7 cellular contexts compared by ENCODE assay signal in genomic region chr12:92649511-92650227, GRCh38. TPM values are rescaled to one million over a fixed set of nuclear protein-coding genes. Genes with fewer than 3 reads are reported as not detected.
A peak's percentile ranks its signal among the peaks of the same experiment; 100 is the strongest.
DNase-seq lines count a peak whose midpoint lies in the region; ATAC-seq, FAIRE-seq and TF ChIP-seq lines count a peak whose summit lies in the region.

No MANE protein-coding gene starts in this region.

- no TSS peak for BruUV-seq in K562 (replicated peaks; lab: Mats Ljungman, UMichigan)

- FAIRE-seq in K562 (lab: Jason Lieb, UNC), result peak; percentile 98

- DNase-seq in NCI-H2029 (lab: John Stamatoyannopoulos, UW), result peak; percentile 54
- DNase-seq in T-helper 9 cell, result peak; percentile 33
- DNase-seq in K562 (ENCODE audit: extremely low read depth in 1 of 4, low spot score in 3 of 4), result peak; percentile 42 to 77 (median 50)
- peak; percentile 86 for DNase-seq in iPS DF 4.7 (ENCODE audit: extremely low read depth, low spot score)
- DNase-seq in stimulated activated CD4-positive, alpha-beta T cell treated with anti-CD3 and anti-CD28 coated beads, Interleukin-12 subunit alpha, Interleukin-12 subunit beta, amount 100 ng/mL, for 24 hours (ENCODE audit: low read depth in 2 of 2), result peak; percentile 4 to 24

- intact Hi-C loops in K562 (cut with micrococcal nuclease), result loop anchor here (1.0 to 10.0 kb wide), 4 partner anchors 75 to 1285 kb away; no protein-coding TSS in a partner anchor

- no peak overlapping the region for H3K4me2 ChIP-seq in K562 (ENCODE audit: insufficient read depth, low read length)

- no peak overlapping the region for H2AFZ ChIP-seq in K562 (ENCODE audit: low read depth, low read length)

- CTCF ChIA-PET in K562 (lab: Yijun Ruan, JAX; ENCODE audit: low intra/inter-chr PET ratio), result interaction anchor here (1.8 kb wide), 1 partner anchor 1288 kb away, joined by 12 read pairs; no protein-coding TSS in a partner anchor

- no peak for TF ChIP-seq EP300 in K562 (IDR thresholded peaks at IDR 0.05; ENCODE audit: low read length)

- no peak overlapping the region for H3K9ac ChIP-seq in K562 (ENCODE audit: insufficient read depth in 1 of 2, low read depth in 2 of 2, low read length in 2 of 2)

- no peak for TF ChIP-seq POLR2A in K562 (conservative IDR thresholded peaks at IDR 0.05)

- in situ Hi-C loops in K562 (cut with MboI), result loop anchor here (25.0 kb wide), 1 partner anchor 1687 kb away; the partner anchor contains the start of gene CCER1

- H3K9me3 ChIP-seq in K562 (replicated peaks; ENCODE audit: control insufficient read depth, insufficient read depth, low read depth, low read length), result no peaks in the 10 kb centered on the region

- H3K27ac ChIP-seq in K562 (ENCODE audit: extremely low read depth, low read depth, low read length), result no peak overlapping the region

- 12% methylated on average over 11 of the region's 11 CpGs for WGBS in K562 (ENCODE audit: insufficient coverage, low coverage, missing lambda C conversion rate)

- H3K36me3 ChIP-seq in K562 (ENCODE audit: control insufficient read depth, insufficient read depth, low read length), result no peaks in the 10 kb centered on the region

- H3K27me3 ChIP-seq in K562 (ENCODE audit: control insufficient read depth in 2 of 2, insufficient read depth in 2 of 2, low read length in 2 of 2), result peaks cover 8 to 13% of the 10 kb centered on the region in 2 experiments; a peak in 4 of 5 replicates

- peak; percentile 91 for ATAC-seq in GM18498 (IDR thresholded peaks at IDR 0.05; ENCODE audit: unreplicated experiment)
- peak; percentile 73 for ATAC-seq in HG02884 (IDR thresholded peaks at IDR 0.05; ENCODE audit: unreplicated experiment)
- ATAC-seq in K562, result peak; percentile 97

- TF ChIP-seq RAD21 in K562 (CRISPR knock-in tag; conservative IDR thresholded peaks at IDR 0.05 in 1 of 2, IDR thresholded peaks at IDR 0.05 in 1 of 2), result peak; percentile 81 to 89

- H3K9me1 ChIP-seq in K562 (ENCODE audit: control insufficient read depth, insufficient read depth, low read length), result no peaks in the 10 kb centered on the region

- H3K79me2 ChIP-seq in K562 (ENCODE audit: control insufficient read depth, insufficient read depth, low read length), result no peaks in the 10 kb centered on the region

- no peak overlapping the region for H3K4me3 ChIP-seq in K562

- POLR2A ChIA-PET in K562 (lab: Yijun Ruan, JAX), result no interaction called here

- peak; percentile 65 to 78 (median 66) for TF ChIP-seq CTCF in K562 (IDR thresholded peaks at IDR 0.05 in 2 of 3, conservative IDR thresholded peaks at IDR 0.05 in 1 of 3; ENCODE audit: insufficient read depth in 2 of 3, low read depth in 1 of 3, low read length in 3 of 3)

- no peaks in the 10 kb centered on the region for H4K20me1 ChIP-seq in K562 (replicated peaks; ENCODE audit: control insufficient read depth, insufficient read depth, low read length)

- H3K4me1 ChIP-seq in K562 (replicated peaks in 1 of 2; ENCODE audit: control insufficient read depth in 2 of 2, insufficient read depth in 2 of 2, low read length in 2 of 2), result no peaks in the 10 kb centered on the region

TF ChIP-seq in K562, 482 proteins besides CTCF, POLR2A, EP300 and RAD21 (continues in another document):
- no peak for TF ChIP-seq ARHGAP35 (IDR thresholded peaks at IDR 0.05; ENCODE audit: partially characterized antibody)
- 0 out of 2 replicates have a peak, but pooled peaks have one; percentile 8 for TF ChIP-seq CREM (IDR thresholded peaks at IDR 0.05; ENCODE audit: low read depth)
- TF ChIP-seq RCOR1 (IDR thresholded peaks at IDR 0.05; ENCODE audit: borderline replicate concordance in 1 of 2, low read depth in 2 of 2, low read length in 2 of 2), result peak in 1 of 2 experiments; percentile 27; a peak in 1 of 4 replicates
- TF ChIP-seq JUNB (CRISPR knock-in tag; conservative IDR thresholded peaks at IDR 0.05), result no peak
- TF ChIP-seq NCOA4 (IDR thresholded peaks at IDR 0.05; ENCODE audit: partially characterized antibody), result no peak
- no peak for TF ChIP-seq NONO (IDR thresholded peaks at IDR 0.05; ENCODE audit: low read depth in 2 of 2, low read length in 1 of 2)
- no peak for TF ChIP-seq MED1 (CRISPR knock-in tag; IDR thresholded peaks at IDR 0.05; ENCODE audit: borderline replicate concordance)
- TF ChIP-seq MTA1 (IDR thresholded peaks at IDR 0.05; ENCODE audit: borderline replicate concordance), result no peak
- no peak for TF ChIP-seq RFX5 (IDR thresholded peaks at IDR 0.05; ENCODE audit: low read depth, low read length)
- TF ChIP-seq TEAD2 (tag; IDR thresholded peaks at IDR 0.05), result no peak
- no peak for TF ChIP-seq SMAD4 (CRISPR knock-in tag; conservative IDR thresholded peaks at IDR 0.05)
- peak; percentile 89; the same call in 1 of the 2 replicates for TF ChIP-seq STAG1 (CRISPR knock-in tag; IDR thresholded peaks at IDR 0.05; ENCODE audit: borderline replicate concordance)
- TF ChIP-seq CTBP1 (IDR thresholded peaks at IDR 0.05; ENCODE audit: borderline replicate concordance), result no peak
- TF ChIP-seq DEAF1 (CRISPR knock-in tag; IDR thresholded peaks at IDR 0.05), result peak; percentile 52; the same call in 1 of the 2 replicates
- no peak for TF ChIP-seq ZNF583 (CRISPR knock-in tag; IDR thresholded peaks at IDR 0.05)
- TF ChIP-seq HMG20A (CRISPR knock-in tag; conservative IDR thresholded peaks at IDR 0.05), result no peak
- TF ChIP-seq ZBTB11 (CRISPR knock-in tag; IDR thresholded peaks at IDR 0.05), result no peak
- TF ChIP-seq NFE2 (IDR thresholded peaks at IDR 0.05; ENCODE audit: low read depth), result peak; percentile 47
- no peak for TF ChIP-seq ZNF253 (CRISPR knock-in tag; conservative IDR thresholded peaks at IDR 0.05)
- TF ChIP-seq ATF1 (CRISPR knock-in tag; IDR thresholded peaks at IDR 0.05), result no peak
- TF ChIP-seq ATF1 (tag; IDR thresholded peaks at IDR 0.05), result peak; percentile 37
- TF ChIP-seq CEBPG (CRISPR knock-in tag; IDR thresholded peaks at IDR 0.05), result no peak
- TF ChIP-seq CEBPG (tag; conservative IDR thresholded peaks at IDR 0.05 in 1 of 2, IDR thresholded peaks at IDR 0.05 in 1 of 2), result 0 out of 4 replicates have a peak, but pooled peaks of 1 of the 2 experiments have one; percentile 29
- no peak for TF ChIP-seq PHTF2 (CRISPR knock-in tag; IDR thresholded peaks at IDR 0.05)

RNA-seq across cellular contexts. Expression of gene PLEKHG7, which starts 53.1 kb away (rescaled TPM):
- total RNA-seq in K562 (2011; cell fraction: chromatin; rRNA removed; ENCODE audit: low replicate concordance), result not detected in 2 replicates
- not detected in 2 replicates for total RNA-seq in K562 (2011; cell fraction: nucleolus; rRNA removed)
- not detected in 2 replicates for total RNA-seq in K562 (2011; cell fraction: nucleoplasm; rRNA removed)
- total RNA-seq in K562 (2014; rRNA removed) (not detected in 2 replicates), K562 (2014; rRNA removed; fragmentation: Illumina TruSeq; extraction: Trizol) (not detected in 2 replicates), K562 (2015; rRNA removed; fragmentation: Illumina TruSeq; extraction: Trizol) (not detected in 2 replicates), K562 (2021) (not detected in 2 replicates)
- polyA plus RNA-seq in K562 (2011; rRNA removed) (not detected in 2 replicates), K562 (2014; fragmentation: Illumina TruSeq; extraction: Trizol) (not detected in 2 replicates), K562 (2014; fragmentation: Nextera tagmentation; extraction: Ambion mirVana) (under 1 TPM in 1 of 2 experiments, not detected in 1; 0.03 TPM), K562 (2014; rRNA removed) (not detected in 2 replicates)
- not detected in 2 replicates for polyA plus RNA-seq in K562 (2011; cell fraction: cytosol; rRNA removed)
- polyA plus RNA-seq in K562 (2011; cell fraction: nucleus; rRNA removed), result not detected in 2 replicates
- not detected in 2 replicates for polyA plus RNA-seq in K562 (2012)
- polyA minus RNA-seq in K562 (2011; rRNA and poly(A)+ RNA removed), result not detected in 2 replicates
- polyA minus RNA-seq in K562 (2011; cell fraction: cytosol; rRNA and poly(A)+ RNA removed), result not detected in 2 replicates
- polyA minus RNA-seq in K562 (2011; cell fraction: nucleus; rRNA and poly(A)+ RNA removed), result not detected in 2 replicates

Comparison
In these comparisons a context has a peak if more than half of its experiments do, and no peak if none do; other contexts are left out.
1. DNase-seq: peak in every context shown above with its lines; median percentile 86 in iPS DF 4.7; 54 in NCI-H2029; 50 in K562; 33 in T-helper 9 cell; 14 in stimulated activated CD4-positive, alpha-beta T cell treated with anti-CD3 and anti-CD28 coated beads, Interleukin-12 subunit alpha, Interleukin-12 subunit beta, amount 100 ng/mL, for 24 hours.